ENCODE assay signal across 22 cellular contexts in the genomic region with DNA sequence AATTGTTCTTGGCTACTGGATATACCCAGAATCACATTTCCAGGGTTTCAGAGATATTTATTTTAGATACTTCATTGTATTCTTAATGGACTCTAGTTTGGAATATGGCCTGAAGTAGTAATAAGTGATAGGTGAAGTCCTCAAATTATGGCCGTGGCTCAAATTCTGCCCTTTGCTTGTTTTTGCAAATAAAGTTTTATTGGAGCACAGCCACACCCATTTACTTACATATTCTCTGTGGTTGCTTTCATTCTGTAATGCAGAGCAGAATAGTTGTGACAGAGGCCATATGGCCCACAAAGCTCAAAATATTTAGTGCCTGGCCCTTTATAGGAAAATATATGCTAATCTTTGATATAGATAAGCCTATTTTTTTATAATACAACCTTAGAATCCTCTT.
"Had no signal": no experiment of that assay in that cellular context is flagged by ENCODE, and none has a peak within 500 bp of the region (broad histone marks: within the 10 kb centered on the region; RNA-seq: fewer than 3 reads in every experiment).

No MANE protein-coding gene starts in this region.

- H3K27ac ChIP-seq: body of pancreas, neural progenitor cell, ovary, psoas muscle, skin epidermis, testis had no signal

- H3K4me1 Mint-ChIP-seq: activated B cell treated with CpG ODN at 0.5 μM for 24 hours; neural progenitor cell; stimulated activated naive CD8-positive, alpha-beta T cell treated with anti-CD3 and anti-CD28 coated beads, Interleukin-15, amount 100 ng/mL, for 72 hours had no signal

- H3K9me3 Mint-ChIP-seq: activated B cell treated with CpG ODN at 0.5 μM for 24 hours; activated CD4-positive, alpha-beta memory T cell treated with anti-CD3 and anti-CD28 coated beads, Interleukin-2, amount 10 ng/mL, durations not matched to agents 7 days and 5 days; activated naive CD8-positive, alpha-beta T cell treated with anti-CD3 and anti-CD28 coated beads, Interleukin-2, amount 10 ng/mL, durations not matched to agents 7 days and 5 days; naive thymus-derived CD4-positive, alpha-beta T cell; neural progenitor cell; stimulated activated naive CD8-positive, alpha-beta T cell treated with anti-CD3 and anti-CD28 coated beads, Interleukin-15, amount 100 ng/mL, for 72 hours; T-helper 2 cell treated with Interferon-gamma antibody and Interleukin-4, amounts not matched to agents 5 μg/mL and 100 μg/mL, for 36 hours; type B pancreatic cell had no signal

- H3K27ac Mint-ChIP-seq: activated B cell treated with CpG ODN at 0.5 μM for 24 hours; activated CD4-positive, alpha-beta memory T cell treated with anti-CD3 and anti-CD28 coated beads, Interleukin-2, amount 10 ng/mL, durations not matched to agents 7 days and 5 days; activated CD8-positive, alpha-beta memory T cell treated with anti-CD3 and anti-CD28 coated beads, Interleukin-2, amount 10 ng/mL, durations not matched to agents 7 days and 5 days; activated naive CD8-positive, alpha-beta T cell treated with anti-CD3 and anti-CD28 coated beads, Interleukin-2, amount 10 ng/mL, durations not matched to agents 7 days and 5 days; naive thymus-derived CD4-positive, alpha-beta T cell; neural progenitor cell; stimulated activated naive CD8-positive, alpha-beta T cell treated with anti-CD3 and anti-CD28 coated beads, Interleukin-15, amount 100 ng/mL, for 72 hours; T-helper 2 cell treated with Interferon-gamma antibody and Interleukin-4, amounts not matched to agents 5 μg/mL and 100 μg/mL, for 36 hours; type B pancreatic cell had no signal

- ATAC-seq: activated CD8-positive, alpha-beta memory T cell treated with anti-CD3 and anti-CD28 coated beads, Interleukin-2, amount 10 ng/mL, durations not matched to agents 7 days and 5 days; body of pancreas; left ventricle myocardium superior; naive thymus-derived CD4-positive, alpha-beta T cell; psoas muscle; right cardiac atrium; stimulated activated naive CD8-positive, alpha-beta T cell treated with anti-CD3 and anti-CD28 coated beads, Interleukin-15, amount 100 ng/mL, for 72 hours had no signal

- H3K4me3 Mint-ChIP-seq: activated B cell treated with CpG ODN at 0.5 μM for 24 hours; activated CD4-positive, alpha-beta memory T cell treated with anti-CD3 and anti-CD28 coated beads, Interleukin-2, amount 10 ng/mL, durations not matched to agents 7 days and 5 days; activated CD8-positive, alpha-beta memory T cell treated with anti-CD3 and anti-CD28 coated beads, Interleukin-2, amount 10 ng/mL, durations not matched to agents 7 days and 5 days; activated naive CD8-positive, alpha-beta T cell treated with anti-CD3 and anti-CD28 coated beads, Interleukin-2, amount 10 ng/mL, durations not matched to agents 7 days and 5 days; naive thymus-derived CD4-positive, alpha-beta T cell; neural progenitor cell; stimulated activated naive CD8-positive, alpha-beta T cell treated with anti-CD3 and anti-CD28 coated beads, Interleukin-15, amount 100 ng/mL, for 72 hours; T-helper 2 cell treated with Interferon-gamma antibody and Interleukin-4, amounts not matched to agents 5 μg/mL and 100 μg/mL, for 36 hours; type B pancreatic cell had no signal

- DNase-seq: activated B cell treated with CpG ODN at 0.5 μM for 24 hours; activated CD4-positive, alpha-beta memory T cell treated with anti-CD3 and anti-CD28 coated beads, Interleukin-2, amount 10 ng/mL, durations not matched to agents 7 days and 5 days; activated CD4-positive, alpha-beta T cell treated with anti-CD3 and anti-CD28 coated beads for 48 hours; activated CD8-positive, alpha-beta memory T cell treated with anti-CD3 and anti-CD28 coated beads, Interleukin-2, amount 10 ng/mL, durations not matched to agents 7 days and 5 days; activated naive CD4-positive, alpha-beta T cell treated with Interleukin-2 at 50 U/mL for 16 hours; activated naive CD8-positive, alpha-beta T cell treated with anti-CD3 and anti-CD28 coated beads, Interleukin-2, amount 10 ng/mL, durations not matched to agents 7 days and 5 days; amygdala; body of pancreas; head of caudate nucleus; left ventricle myocardium superior; naive thymus-derived CD4-positive, alpha-beta T cell; ovary; psoas muscle; right cardiac atrium; stimulated activated CD4-positive, alpha-beta T cell treated with anti-CD3 and anti-CD28 coated beads, Interleukin-15, amount 100 ng/mL, for 24 hours; stimulated activated CD4-positive, alpha-beta T cell treated with anti-CD3 and anti-CD28 coated beads, Interleukin-2, amount 100 ng/mL, for 48 hours; stimulated activated naive CD8-positive, alpha-beta T cell treated with anti-CD3 and anti-CD28 coated beads, Interleukin-15, amount 100 ng/mL, for 72 hours; testis had no signal

- H3K27me3 Mint-ChIP-seq: activated B cell treated with CpG ODN at 0.5 μM for 24 hours; activated CD4-positive, alpha-beta memory T cell treated with anti-CD3 and anti-CD28 coated beads, Interleukin-2, amount 10 ng/mL, durations not matched to agents 7 days and 5 days; activated CD8-positive, alpha-beta memory T cell treated with anti-CD3 and anti-CD28 coated beads, Interleukin-2, amount 10 ng/mL, durations not matched to agents 7 days and 5 days; activated naive CD8-positive, alpha-beta T cell treated with anti-CD3 and anti-CD28 coated beads, Interleukin-2, amount 10 ng/mL, durations not matched to agents 7 days and 5 days; naive thymus-derived CD4-positive, alpha-beta T cell; stimulated activated naive CD8-positive, alpha-beta T cell treated with anti-CD3 and anti-CD28 coated beads, Interleukin-15, amount 100 ng/mL, for 72 hours; type B pancreatic cell had no signal
